14 cellular contexts compared by ENCODE assay signal in genomic region chr9:1434082-1434481, GRCh38.
DNase-seq lines count a peak whose midpoint lies in the region; TF ChIP-seq lines count a peak whose summit lies in the region.
"Had no signal": no experiment of that assay in that cellular context is flagged by ENCODE, and none has a peak within 500 bp of the region (broad histone marks: within the 10 kb centered on the region; RNA-seq: fewer than 3 reads in every experiment).

No MANE protein-coding gene starts in this region.

- H3K27me3 ChIP-seq in SJCRH30: no peaks in the 10 kb centered on the region
- H3K27me3 ChIP-seq: BLaER1 had no signal

- no peaks in the 10 kb centered on the region for H3K36me3 ChIP-seq in SJCRH30
- H3K36me3 ChIP-seq: BLaER1 had no signal

- DNase-seq in AG08395 (ENCODE audit: low spot score) (peak; percentile 3), SJCRH30 (peak; percentile 23 to 64), iPS-NIHi11 (ENCODE audit: low spot score) (peak; percentile 15), NCI-H187 treated with DMSO at 0.1 percent for 48 hours (lab: John Stamatoyannopoulos, UW) (no peak), midbrain (lab: John Stamatoyannopoulos, UW) (no peak), DMS79 (lab: John Stamatoyannopoulos, UW) (no peak), COR-L47 (lab: John Stamatoyannopoulos, UW) (no peak)
- DNase-seq: effector CD8-positive, alpha-beta T cell; GDM1; natural killer cell; NCI-H1930; T-cell had no signal

- peak; percentile 21 for TF ChIP-seq CTCF in GM12873 (IDR thresholded peaks at IDR 0.05; ENCODE audit: insufficient read depth, low read depth, low read length, missing control alignments)

- H3K4me3 ChIP-seq in SJCRH30: no peak overlapping the region
- H3K4me3 ChIP-seq: BLaER1 had no signal

- H3K27ac ChIP-seq in SJCRH30: no peak overlapping the region
- H3K27ac ChIP-seq: BLaER1 had no signal

- no peaks in the 10 kb centered on the region for H3K9me3 ChIP-seq in SJCRH30 (replicated peaks)
- H3K9me3 ChIP-seq: BLaER1 had no signal

- H3K4me1 ChIP-seq in SJCRH30: peaks cover 6% of the 10 kb centered on the region
- H3K4me1 ChIP-seq: BLaER1 had no signal

Comparison
In these comparisons a context has a peak if more than half of its experiments do, and no peak if none do; other contexts are left out.
1. DNase-seq: peak in AG08395 (single experiment), SJCRH30 (2 of 2) and iPS-NIHi11 (single experiment); none in NCI-H187 treated with DMSO at 0.1 percent for 48 hours (single experiment), midbrain (single experiment), DMS79 (single experiment) and COR-L47 (single experiment).